In genomic region chr1:113887392-113887767, GRCh38 we compare ENCODE assay signal across 17 cellular contexts. TPM values are rescaled to one million over a fixed set of nuclear protein-coding genes. Genes with fewer than 3 reads are reported as not detected.
DNase-seq lines count a peak whose midpoint lies in the region; ATAC-seq and TF ChIP-seq lines count a peak whose summit lies in the region.
"Had no signal": no experiment of that assay in that cellular context is flagged by ENCODE, and none has a peak within 500 bp of the region (broad histone marks: within the 10 kb centered on the region; RNA-seq: fewer than 3 reads in every experiment).

Gene BCL2L15, minus strand, starts transcription at chr1:113887581. Its CDS starts 206 bp downstream, at chr1:113887375.

- no peaks in the 10 kb centered on the region for H3K36me3 ChIP-seq in CD4-positive, alpha-beta memory T cell (ENCODE audit: insufficient read depth, low read length)
- no peaks in the 10 kb centered on the region for H3K36me3 ChIP-seq in GM23338 (ENCODE audit: insufficient read depth)
- H3K36me3 ChIP-seq in colonic mucosa, result no peaks in the 10 kb centered on the region
- no peaks in the 10 kb centered on the region for H3K36me3 ChIP-seq in CD8-positive, alpha-beta T cell (ENCODE audit: insufficient read depth, low read length)
- H3K36me3 ChIP-seq: MG63, ovary, thoracic aorta had no signal

- H3K4me1 ChIP-seq in CD4-positive, alpha-beta memory T cell (ENCODE audit: insufficient read depth, low read length), result peaks cover 22% of the 10 kb centered on the region
- H3K4me1 ChIP-seq in GM23338 (ENCODE audit: insufficient read depth), result no peaks in the 10 kb centered on the region
- H3K4me1 ChIP-seq in colonic mucosa, result no peaks in the 10 kb centered on the region
- peaks cover 10% of the 10 kb centered on the region for H3K4me1 ChIP-seq in CD8-positive, alpha-beta T cell (ENCODE audit: insufficient read depth, low read length)

- no peaks in the 10 kb centered on the region for H3K9me3 ChIP-seq in CD4-positive, alpha-beta memory T cell (ENCODE audit: control insufficient read depth in 1 of 2, low read length in 2 of 2)
- no peaks in the 10 kb centered on the region for H3K9me3 ChIP-seq in colonic mucosa
- no peaks in the 10 kb centered on the region for H3K9me3 ChIP-seq in CD8-positive, alpha-beta T cell (ENCODE audit: low read length)
- H3K9me3 ChIP-seq: MG63, ovary, thoracic aorta had no signal

- POLR2A ChIA-PET in CD4-positive, alpha-beta memory T cell (lab: Charles Lee; ENCODE audit: partially characterized antibody), result interaction anchor here (1.0 to 1.8 kb wide), 4 partner anchors 8 to 17 kb away, joined by 3 to 5 read pairs (median 5); partner anchors contain the start of gene AP4B1
- POLR2A ChIA-PET in CD8-positive, alpha-beta T cell (lab: Charles Lee), result interaction anchor here (0.6 to 2.4 kb wide), 2 partner anchors 9 to 11 kb away, joined by 3 to 5 read pairs; no protein-coding TSS in a partner anchor

- no peak within 1 kb of the TSS for H3K4me3 ChIP-seq in CD4-positive, alpha-beta memory T cell (ENCODE audit: low read length in 2 of 2)
- H3K4me3 ChIP-seq in GM23338 (no peak within 1 kb of the TSS), colonic mucosa (peak within 1 kb of the TSS; percentile 36)
- H3K4me3 ChIP-seq in CD8-positive, alpha-beta T cell (ENCODE audit: low read depth, low read length), result no peak within 1 kb of the TSS
- H3K4me3 ChIP-seq: MG63, ovary, thoracic aorta had no signal

- H3K27ac ChIP-seq in CD4-positive, alpha-beta memory T cell (ENCODE audit: low read depth, low read length), result no peak within 1 kb of the TSS
- no peak within 1 kb of the TSS for H3K27ac ChIP-seq in GM23338 (ENCODE audit: low read depth)
- peak within 1 kb of the TSS; percentile 81 for H3K27ac ChIP-seq in colonic mucosa
- H3K27ac ChIP-seq in CD8-positive, alpha-beta T cell (ENCODE audit: low read depth, low read length), result no peak within 1 kb of the TSS
- H3K27ac ChIP-seq: ovary, thoracic aorta had no signal

- CTCF ChIA-PET in CD4-positive, alpha-beta memory T cell (lab: Charles Lee; ENCODE audit: partially characterized antibody), result interaction anchor here (1.1 to 3.5 kb wide), 3 partner anchors 12 to 52 kb away, joined by 3 to 10 read pairs (median 4); partner anchors contain the start of gene AP4B1
- CTCF ChIA-PET in CD8-positive, alpha-beta T cell (lab: Charles Lee), result interaction anchor here (1.0 to 1.2 kb wide), 3 partner anchors 9 to 18 kb away, joined by 3 to 4 read pairs (median 4); no protein-coding TSS in a partner anchor

- no peaks in the 10 kb centered on the region for H3K9me2 ChIP-seq in GM23338 (ENCODE audit: insufficient read depth)

- no peaks in the 10 kb centered on the region for H4K20me1 ChIP-seq in GM23338 (replicated peaks; ENCODE audit: insufficient read depth)

- H3F3A ChIP-seq in GM23338 (replicated peaks; ENCODE audit: low read depth), result no peaks in the 10 kb centered on the region

- H3K4me2 ChIP-seq in GM23338, result no peak within 1 kb of the TSS

- TF ChIP-seq CTCF in GM23338 (conservative IDR thresholded peaks at IDR 0.05; ENCODE audit: low read depth in 2 of 2) (no peak), colonic mucosa (IDR thresholded peaks at IDR 0.05) (no peak)
- TF ChIP-seq CTCF in CD8-positive, alpha-beta T cell (IDR thresholded peaks at IDR 0.05), result no peak

- H3K9ac ChIP-seq in colonic mucosa (ENCODE audit: low read depth in 2 of 2, low read length in 2 of 2), result peak within 1 kb of the TSS in 1 of 2 donors; percentile 73

- intact Hi-C loops in CD4-positive, alpha-beta memory T cell (cut with micrococcal nuclease), result no loop called here
- intact Hi-C loops in colonic mucosa (cut with DNase I), result no loop called here
- intact Hi-C loops in CD8-positive, alpha-beta T cell (cut with DNase I, micrococcal nuclease), result no loop called here

- H3K9me3 Mint-ChIP-seq in CD4-positive, alpha-beta memory T cell, result peaks cover 0 to 2% (median 0%) of the 10 kb centered on the region in 8 donors
- no peaks in the 10 kb centered on the region for H3K9me3 Mint-ChIP-seq in GM23338
- H3K9me3 Mint-ChIP-seq in CD8-positive, alpha-beta T cell, result no peaks in the 10 kb centered on the region

- H3K27me3 Mint-ChIP-seq in CD4-positive, alpha-beta memory T cell, result no peaks in the 10 kb centered on the region
- no peaks in the 10 kb centered on the region for H3K27me3 Mint-ChIP-seq in GM23338 (ENCODE audit: insufficient read depth, low read depth, poor library complexity)
- no peaks in the 10 kb centered on the region for H3K27me3 Mint-ChIP-seq in CD8-positive, alpha-beta T cell (ENCODE audit: low read depth)

- no peaks in the 10 kb centered on the region for H3K27me3 ChIP-seq in CD4-positive, alpha-beta memory T cell (ENCODE audit: insufficient read depth, low read length)
- H3K27me3 ChIP-seq in GM23338 (ENCODE audit: insufficient read depth) (no peaks in the 10 kb centered on the region), colonic mucosa (no peaks in the 10 kb centered on the region)
- H3K27me3 ChIP-seq in CD8-positive, alpha-beta T cell (ENCODE audit: insufficient read depth, low read length), result no peaks in the 10 kb centered on the region
- H3K27me3 ChIP-seq: MG63, ovary had no signal

- no peaks in the 10 kb centered on the region for H3K79me2 ChIP-seq in GM23338 (replicated peaks; ENCODE audit: insufficient read depth)

- H3K36me3 Mint-ChIP-seq in CD4-positive, alpha-beta memory T cell, result peaks cover 4 to 12% of the 10 kb centered on the region in 2 donors
- no peaks in the 10 kb centered on the region for H3K36me3 Mint-ChIP-seq in GM23338 (ENCODE audit: low read depth)
- H3K36me3 Mint-ChIP-seq in CD8-positive, alpha-beta T cell, result peaks cover 7% of the 10 kb centered on the region

- peaks cover 19 to 39% (median 24%) of the 10 kb centered on the region in 4 donors for H3K4me1 Mint-ChIP-seq in CD4-positive, alpha-beta memory T cell
- H3K4me1 Mint-ChIP-seq in GM23338, result no peaks in the 10 kb centered on the region
- peaks cover 11% of the 10 kb centered on the region for H3K4me1 Mint-ChIP-seq in CD8-positive, alpha-beta T cell (ENCODE audit: low read depth)

- H2AFZ ChIP-seq in GM23338, result 0 out of 2 replicates have a peak within 1 kb of the TSS, but pooled peaks have one; percentile 11

- peak within 1 kb of the TSS; percentile 2 to 65 (median 38) for H3K4me3 Mint-ChIP-seq in CD4-positive, alpha-beta memory T cell
- H3K4me3 Mint-ChIP-seq in GM23338, result no peak within 1 kb of the TSS
- no peak within 1 kb of the TSS for H3K4me3 Mint-ChIP-seq in CD8-positive, alpha-beta T cell

- ATAC-seq in GM23338 (no peak), GM21367 (IDR thresholded peaks at IDR 0.05; ENCODE audit: unreplicated experiment) (no peak)
- ATAC-seq in CD8-positive, alpha-beta T cell, result no peak

- DNase-seq in CD4-positive, alpha-beta memory T cell, result no peak
- DNase-seq in GM23338 (ENCODE audit: low spot score) (no peak), colonic mucosa (peak; percentile 62), mucosa of gallbladder (ENCODE audit: low spot score) (no peak), NCI-H1694 (lab: John Stamatoyannopoulos, UW) (no peak)
- no peak for DNase-seq in CD8-positive, alpha-beta T cell
- no peak for DNase-seq in activated effector memory CD4-positive, alpha-beta T cell treated with anti-CD3 and anti-CD28 coated beads, Interleukin-2, amount 50 U/mL, for 16 hours
- DNase-seq: activated CD4-positive, alpha-beta T cell treated with anti-CD3 and anti-CD28 coated beads for 48 hours; central memory CD4-positive, alpha-beta T cell; MG63; NCI-H1694 treated with DMSO at 0.1 percent for 48 hours; NCI-H226; ovary; SHP77; T-helper 9 cell had no signal

- peak within 1 kb of the TSS in 5 of 7 donors; percentile 10 to 69 (median 43) for H3K27ac Mint-ChIP-seq in CD4-positive, alpha-beta memory T cell
- H3K27ac Mint-ChIP-seq in GM23338, result no peak within 1 kb of the TSS
- H3K27ac Mint-ChIP-seq in CD8-positive, alpha-beta T cell, result no peak within 1 kb of the TSS

TF ChIP-seq in GM23338, 12 proteins besides CTCF, POLR2A, EP300 and RAD21 (continues in another document):
- TF ChIP-seq JUNB (IDR thresholded peaks at IDR 0.05; ENCODE audit: unreplicated experiment) (no peak), STAT1 (IDR thresholded peaks at IDR 0.05; ENCODE audit: unreplicated experiment) (no peak), REST (IDR thresholded peaks at IDR 0.05; ENCODE audit: unreplicated experiment) (no peak), POLR2AphosphoS5 (IDR thresholded peaks at IDR 0.05; ENCODE audit: low read depth) (no peak), CREB1 (CRISPR knock-in tag; IDR thresholded peaks at IDR 0.05; ENCODE audit: low read depth) (no peak), ZNF331 (CRISPR knock-in tag; IDR thresholded peaks at IDR 0.05; ENCODE audit: low read depth) (no peak), ZNF114 (CRISPR knock-in tag; IDR thresholded peaks at IDR 0.05) (no peak), NANOG (IDR thresholded peaks at IDR 0.05; ENCODE audit: borderline replicate concordance) (no peak)

RNA-seq across cellular contexts. Expression of gene BCL2L15, which starts in this region (rescaled TPM):
- 1 to 10 TPM; 1.3 to 2.1 TPM for total RNA-seq in CD4-positive, alpha-beta memory T cell
- polyA plus RNA-seq in CD4-positive, alpha-beta memory T cell, result 1 to 10 TPM in 1 of 2 donors, under 1 TPM in 1; 0.75 to 1.3 TPM
- total RNA-seq in GM23338 (2014; rRNA removed; shearing (Covaris generic)), result 0.78 TPM in 1 of 2 replicates, not detected in the other
- 0.40 TPM in 1 of 2 replicates, not detected in the other for polyA plus RNA-seq in GM23338 (2016; fragmentation: Nextera tagmentation; extraction: Ambion mirVana)
- total RNA-seq in colonic mucosa (100 to 1,000 TPM; 116 to 191 TPM), mucosa of gallbladder (20.9 TPM)
- 1 to 10 TPM in 1 of 2 experiments, under 1 TPM in 1; 0.89 to 2.0 TPM for total RNA-seq in CD8-positive, alpha-beta T cell

Comparison
In these comparisons a context has a peak if more than half of its experiments do, and no peak if none do; other contexts are left out.
1. H3K27ac Mint-ChIP-seq: peak in CD4-positive, alpha-beta memory T cell (5 of 7); none in GM23338 (single experiment) and CD8-positive, alpha-beta T cell (single experiment).
2. H3K4me3 Mint-ChIP-seq: peak in CD4-positive, alpha-beta memory T cell (8 of 8); none in GM23338 (single experiment) and CD8-positive, alpha-beta T cell (single experiment).